18 cellular contexts compared by ENCODE assay signal in the genomic region with DNA sequence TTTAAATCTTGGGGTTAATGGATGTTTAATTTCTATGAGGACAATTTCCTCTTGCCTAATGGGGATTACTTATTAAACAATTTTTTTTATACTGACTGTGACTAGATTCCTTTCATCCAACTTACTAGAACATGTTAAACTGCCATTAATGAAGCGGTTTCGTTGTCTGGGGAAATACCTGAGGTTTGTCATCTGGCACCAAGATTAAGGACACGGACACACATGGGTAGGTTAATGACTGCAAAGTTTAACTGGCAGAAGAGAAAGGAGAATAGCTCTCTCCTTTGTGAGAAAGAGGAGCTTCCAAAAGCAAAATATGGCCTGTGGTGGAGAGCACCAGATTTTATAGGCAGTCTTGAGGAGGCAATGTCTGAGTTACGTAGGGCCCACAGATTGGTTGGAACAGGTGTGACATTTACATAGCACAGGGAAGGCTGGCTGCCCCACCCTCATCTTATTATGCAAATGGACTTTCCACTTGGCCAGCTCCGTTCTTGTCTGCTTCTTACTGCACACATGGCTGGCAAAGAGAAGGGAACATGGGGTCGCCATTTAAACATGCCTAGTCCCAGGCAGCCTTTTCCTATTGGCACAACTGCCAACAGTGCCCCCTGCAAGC.
A peak's percentile ranks its signal among the peaks of the same experiment; 100 is the strongest.
DNase-seq lines count a peak whose midpoint lies in the region; ATAC-seq and TF ChIP-seq lines count a peak whose summit lies in the region.
"Had no signal": no experiment of that assay in that cellular context is flagged by ENCODE, and none has a peak within 500 bp of the region (broad histone marks: within the 10 kb centered on the region; RNA-seq: fewer than 3 reads in every experiment).

No MANE protein-coding gene starts in this region.

- H3K56ac ChIP-seq in mesendoderm (ENCODE audit: low read length) = no peak overlapping the region

- no peaks in the 10 kb centered on the region for H3K79me2 ChIP-seq in mesendoderm (ENCODE audit: control insufficient read depth, insufficient read depth, low read length)

- no peaks in the 10 kb centered on the region for H3K36me3 ChIP-seq in body of pancreas (replicated peaks in 1 of 2; ENCODE audit: insufficient read depth in 1 of 2, low read depth in 2 of 2)
- no peaks in the 10 kb centered on the region for H3K36me3 ChIP-seq in mesendoderm (ENCODE audit: control insufficient read depth, insufficient read depth, low read length)
- H3K36me3 ChIP-seq in testis (ENCODE audit: low read depth, missing control alignments) = no peaks in the 10 kb centered on the region
- no peaks in the 10 kb centered on the region for H3K36me3 ChIP-seq in esophagus muscularis mucosa
- H3K36me3 ChIP-seq: thyroid gland had no signal

- no peaks in the 10 kb centered on the region for H3K79me1 ChIP-seq in mesendoderm (ENCODE audit: low read length)

- 28 to 37% methylated on average over 6 of the region's 6 CpGs for WGBS in body of pancreas, 2 donors
- no CpG with 5 or more reads among the region's 6 CpGs for WGBS in mesendoderm (ENCODE audit: extremely low coverage, insufficient coverage, low lambda C conversion rate)
- 79 to 83% methylated on average over 6 of the region's 6 CpGs for WGBS in testis, 2 donors
- WGBS in esophagus muscularis mucosa = 91% methylated on average over 6 of the region's 6 CpGs

- H3K4ac ChIP-seq in mesendoderm (ENCODE audit: low read depth, low read length) = no peak overlapping the region

- peak overlapping the region; percentile 51 for H3K18ac ChIP-seq in mesendoderm (ENCODE audit: low read length)

- no peak overlapping the region for H3K23ac ChIP-seq in mesendoderm (ENCODE audit: low read length)

- no peak overlapping the region for H2BK5ac ChIP-seq in mesendoderm (ENCODE audit: low read length)

- intact Hi-C loops in body of pancreas (cut with DNase I) = no loop called here
- intact Hi-C loops in testis (cut with DNase I; ENCODE audit: low total_unique reads) = no loop called here
- intact Hi-C loops in esophagus muscularis mucosa (cut with DNase I) = no loop called here

- H3K4me1 ChIP-seq in body of pancreas = peaks cover 21% of the 10 kb centered on the region
- peaks cover 2% of the 10 kb centered on the region for H3K4me1 ChIP-seq in mesendoderm (ENCODE audit: control insufficient read depth, low read depth, low read length)
- H3K4me1 ChIP-seq in testis = peaks cover 6% of the 10 kb centered on the region
- no peaks in the 10 kb centered on the region for H3K4me1 ChIP-seq in esophagus muscularis mucosa
- H3K4me1 ChIP-seq: thyroid gland had no signal

- H2BK120ac ChIP-seq in mesendoderm (ENCODE audit: low read depth, low read length) = no peak overlapping the region

- ATAC-seq in body of pancreas (peak; percentile 74), HG03565 (IDR thresholded peaks at IDR 0.05; ENCODE audit: unreplicated experiment) (no peak)
- ATAC-seq: activated CD8-positive, alpha-beta memory T cell treated with anti-CD3 and anti-CD28 coated beads, Interleukin-2, amount 10 ng/mL, durations not matched to agents 7 days and 5 days had no signal

- H2BK15ac ChIP-seq in mesendoderm (replicated peaks; ENCODE audit: low read depth) = peak overlapping the region; percentile 38

- TF ChIP-seq POLR2A in body of pancreas (IDR thresholded peaks at IDR 0.05) (no peak), testis (IDR thresholded peaks at IDR 0.05) (no peak), esophagus muscularis mucosa (IDR thresholded peaks at IDR 0.05; ENCODE audit: low read depth) (no peak)

- no peak overlapping the region for H3K4me2 ChIP-seq in mesendoderm (ENCODE audit: low read length)

- peak overlapping the region; percentile 63 for H3K27ac ChIP-seq in HL-60 (replicated peaks)
- peak overlapping the region in 3 of 4 donors; percentile 0 to 40 (median 34) for H3K27ac ChIP-seq in body of pancreas
- H3K27ac ChIP-seq in mesendoderm (ENCODE audit: low read depth, low read length) = no peak overlapping the region
- peak overlapping the region; percentile 22 to 51 for H3K27ac ChIP-seq in testis
- no peak overlapping the region for H3K27ac ChIP-seq in esophagus muscularis mucosa (replicated peaks in 1 of 4)
- H3K27ac ChIP-seq: C4-2B, epithelial cell of prostate, thyroid gland had no signal

- TF ChIP-seq CTCF in HL-60 (IDR thresholded peaks at IDR 0.05; ENCODE audit: insufficient read depth, low read length) (no peak), body of pancreas (IDR thresholded peaks at IDR 0.05) (no peak), testis (IDR thresholded peaks at IDR 0.05) (no peak), esophagus muscularis mucosa (IDR thresholded peaks at IDR 0.05) (no peak)

- DNase-seq in HL-60 (ENCODE audit: low read depth in 1 of 2, low spot score in 1 of 2) = no peak
- DNase-seq in body of pancreas = peak; percentile 17 to 62 (median 47)
- DNase-seq in mesendoderm = peak; percentile 4
- DNase-seq in testis = peak; percentile 28
- DNase-seq in NCI-H774 (lab: John Stamatoyannopoulos, UW) = no peak
- no peak for DNase-seq in esophagus muscularis mucosa (ENCODE audit: extremely low spot score)
- DNase-seq: activated CD4-positive, alpha-beta T cell treated with anti-CD3 and anti-CD28 coated beads for 1 hour; activated CD8-positive, alpha-beta memory T cell treated with anti-CD3 and anti-CD28 coated beads, Interleukin-2, amount 10 ng/mL, durations not matched to agents 7 days and 5 days; activated effector memory CD4-positive, alpha-beta T cell treated with anti-CD3 and anti-CD28 coated beads, Interleukin-2, amount 50 U/mL, for 16 hours; DMS79; midbrain; NCI-H1436; NCI-H2171 treated with DMSO at 0.1 percent for 48 hours; Right ventricle myocardium superior; thyroid gland had no signal

- no peak overlapping the region for H2AK5ac ChIP-seq in mesendoderm (ENCODE audit: low read length)

- H3K9ac ChIP-seq in mesendoderm (ENCODE audit: low read length) = no peak overlapping the region

- H3K4me3 ChIP-seq in HL-60 (replicated peaks; ENCODE audit: insufficient read depth, low read length) (no peak overlapping the region), body of pancreas (no peak overlapping the region), mesendoderm (ENCODE audit: low read length) (no peak overlapping the region), testis (no peak overlapping the region), esophagus muscularis mucosa (no peak overlapping the region)
- H3K4me3 ChIP-seq: thyroid gland had no signal

- H3K9me3 ChIP-seq in body of pancreas (no peaks in the 10 kb centered on the region), testis (no peaks in the 10 kb centered on the region), esophagus muscularis mucosa (no peaks in the 10 kb centered on the region)
- H3K9me3 ChIP-seq: thyroid gland had no signal

- H4K5ac ChIP-seq in mesendoderm (ENCODE audit: low read length) = no peak overlapping the region

- TF ChIP-seq EP300 in esophagus muscularis mucosa (IDR thresholded peaks at IDR 0.05) = no peak

- no peak overlapping the region for H4K8ac ChIP-seq in mesendoderm (ENCODE audit: low read depth, low read length)

- no peaks in the 10 kb centered on the region for H3K27me3 ChIP-seq in HL-60 (ENCODE audit: insufficient read depth, poor library complexity, severe bottlenecking)
- H3K27me3 ChIP-seq in body of pancreas = no peaks in the 10 kb centered on the region
- no peaks in the 10 kb centered on the region for H3K27me3 ChIP-seq in mesendoderm (ENCODE audit: insufficient read depth, low read length, poor library complexity)
- H3K27me3 ChIP-seq in testis = no peaks in the 10 kb centered on the region
- no peaks in the 10 kb centered on the region for H3K27me3 ChIP-seq in esophagus muscularis mucosa
- H3K27me3 ChIP-seq: thyroid gland had no signal

Comparison
In these comparisons a context has a peak if more than half of its experiments do, and no peak if none do; other contexts are left out.
1. DNase-seq: peak in body of pancreas (4 of 4), mesendoderm (single experiment) and testis (single experiment); none in HL-60 (0 of 2), NCI-H774 (single experiment) and esophagus muscularis mucosa (single experiment).
2. H3K27ac ChIP-seq: peak in HL-60 (single experiment), body of pancreas (3 of 4) and testis (2 of 2); none in mesendoderm (single experiment) and esophagus muscularis mucosa (0 of 4).